35 cellular contexts compared by ENCODE assay signal in genomic region chr12:11397366-11397765, GRCh38. TPM values are rescaled to one million over a fixed set of nuclear protein-coding genes. Genes with fewer than 3 reads are reported as not detected.
"Had no signal": no experiment of that assay in that cellular context is flagged by ENCODE, and none has a peak within 500 bp of the region (broad histone marks: within the 10 kb centered on the region; RNA-seq: fewer than 3 reads in every experiment).

No MANE protein-coding gene starts in this region.

- DNase-seq: activated CD4-positive, alpha-beta memory T cell treated with anti-CD3 and anti-CD28 coated beads for 36 hours; activated CD4-positive, alpha-beta T cell treated with anti-CD3 and anti-CD28 coated beads, Interleukin-2, amount 10 ng/mL, durations not matched to agents 24 days and 14 days; activated CD4-positive, CD25-positive, alpha-beta regulatory T cell treated with anti-CD3 and anti-CD28 coated beads, Interleukin-2, amount 50 U/mL, for 72 hours; activated CD8-positive, alpha-beta memory T cell treated with anti-CD3 and anti-CD28 coated beads, Interleukin-2, amount 50 U/mL, for 4 hours; activated effector memory CD4-positive, alpha-beta T cell treated with anti-CD3 and anti-CD28 coated beads, Interleukin-2, amount 50 U/mL, for 16 hours; activated naive CD4-positive, alpha-beta T cell treated with anti-CD3 and anti-CD28 coated beads for 36 hours; activated naive CD8-positive, alpha-beta T cell treated with anti-CD3 and anti-CD28 coated beads for 36 hours; activated T-cell treated with anti-CD3 and anti-CD28 coated beads, Interleukin-2, amount 50 U/mL, for 1 hour; aorta; body of pancreas; dorsolateral prefrontal cortex; effector memory CD4-positive, alpha-beta T cell; head of caudate nucleus; hypothalamus; left ventricle myocardium inferior; right lobe of liver; stimulated activated CD4-positive, alpha-beta T cell treated with anti-CD3 and anti-CD28 coated beads, Interleukin-2, amount 100 ng/mL, for 48 hours; stimulated activated naive CD8-positive, alpha-beta T cell treated with anti-CD3 and anti-CD28 coated beads, Interleukin-15, Interleukin-2, amounts not matched to agents 100 U/mL and 50 U/mL, for 24 hours; T-helper 17 cell; T1000; testis; transverse colon had no signal

- FAIRE-seq: colon had no signal

- ATAC-seq: body of pancreas; gastroesophageal sphincter; stimulated activated naive CD8-positive, alpha-beta T cell treated with anti-CD3 and anti-CD28 coated beads, Interleukin-15, Interleukin-2, amounts not matched to agents 100 U/mL and 50 U/mL, for 24 hours; T-helper 17 cell had no signal

RNA-seq across cellular contexts. Expression of gene PRB2, which starts 2.0 kb away (rescaled TPM):
- total RNA-seq: activated CD4-positive, alpha-beta memory T cell treated with anti-CD3 and anti-CD28 coated beads for 36 hours; activated CD4-positive, alpha-beta T cell treated with anti-CD3 and anti-CD28 coated beads, Interleukin-2, amount 10 ng/mL, durations not matched to agents 24 days and 14 days; activated CD8-positive, alpha-beta memory T cell treated with anti-CD3 and anti-CD28 coated beads for 36 hours; activated naive CD4-positive, alpha-beta T cell treated with anti-CD3 and anti-CD28 coated beads for 36 hours; activated naive CD8-positive, alpha-beta T cell treated with anti-CD3 and anti-CD28 coated beads for 36 hours; activated T-helper 1 cell treated with anti-CD3 and anti-CD28 coated beads, Interleukin-12 subunit alpha, Interleukin-12 subunit beta, Interleukin-2, Interleukin-4 antibody, amounts not matched to agents 30 ng/mL and 10 ng/mL and 1 ng/mL, durations not matched to agents 14 hours and 24 hours and 36 hours; adrenal gland; aorta; body of pancreas; fibroblast of lung; fibroblast of villous mesenchyme; gastroesophageal sphincter; left ventricle myocardium inferior; lung microvascular endothelial cell; mucosa of gallbladder; osteocyte; progenitor cell of endocrine pancreas; renal cortical epithelial cell; right lobe of liver; skeletal muscle tissue; T-helper 17 cell; transverse colon had no signal
